8 cellular contexts compared by ENCODE assay signal in genomic region chr5:127909078-127909477, GRCh38.
DNase-seq lines count a peak whose midpoint lies in the region; ATAC-seq and TF ChIP-seq lines count a peak whose summit lies in the region.

No MANE protein-coding gene starts in this region.

- ATAC-seq in GM21367 (IDR thresholded peaks at IDR 0.05; ENCODE audit: unreplicated experiment) (peak; percentile 93), HG03469 (IDR thresholded peaks at IDR 0.05; ENCODE audit: unreplicated experiment) (peak; percentile 82)
- ATAC-seq in stimulated activated naive CD8-positive, alpha-beta T cell treated with anti-CD3 and anti-CD28 coated beads, Interleukin-15, Interleukin-2, amounts not matched to agents 100 U/mL and 50 U/mL, for 24 hours, result peak; percentile 57

- H3K27me3 ChIP-seq in SJCRH30, result no peaks in the 10 kb centered on the region

- peak; percentile 68 for TF ChIP-seq CTCF in foreskin fibroblast (IDR thresholded peaks at IDR 0.05; ENCODE audit: low read depth, low read length)

- H3K4me3 ChIP-seq in SJCRH30 (no peak overlapping the region), foreskin fibroblast (ENCODE audit: low read depth in 1 of 2, low read length in 2 of 2) (no peak overlapping the region)

- H3K36me3 ChIP-seq in SJCRH30, result no peaks in the 10 kb centered on the region

- H3K27ac ChIP-seq in SJCRH30, result no peak overlapping the region

- H3K9me3 ChIP-seq in SJCRH30 (replicated peaks), result no peaks in the 10 kb centered on the region

- H3K4me1 ChIP-seq in SJCRH30, result no peaks in the 10 kb centered on the region

- peak; percentile 1 for DNase-seq in NCI-H2227 (lab: John Stamatoyannopoulos, UW; ENCODE audit: unreplicated experiment)
- no peak for DNase-seq in NCI-H2227 treated with DMSO at 0.1 percent for 48 hours (lab: John Stamatoyannopoulos, UW)
- peak; percentile 21 to 62 for DNase-seq in SJCRH30
- DNase-seq in foreskin fibroblast, result peak; percentile 18 to 59
- DNase-seq in stimulated activated naive CD8-positive, alpha-beta T cell treated with anti-CD3 and anti-CD28 coated beads, Interleukin-15, Interleukin-2, amounts not matched to agents 100 U/mL and 50 U/mL, for 24 hours, result peak; percentile 5
- no peak for DNase-seq in mesenteric fat pad (ENCODE audit: low spot score)

Comparison
In these comparisons a context has a peak if more than half of its experiments do, and no peak if none do; other contexts are left out.
1. DNase-seq: peak in NCI-H2227 (single experiment), SJCRH30 (2 of 2), foreskin fibroblast (2 of 2) and stimulated activated naive CD8-positive, alpha-beta T cell treated with anti-CD3 and anti-CD28 coated beads, Interleukin-15, Interleukin-2, amounts not matched to agents 100 U/mL and 50 U/mL, for 24 hours (single experiment); none in NCI-H2227 treated with DMSO at 0.1 percent for 48 hours (single experiment) and mesenteric fat pad (single experiment).
2. Peak in every context shown above with its lines, with median percentiles within 50 percentile points of each other: ATAC-seq.